In the genomic region with DNA sequence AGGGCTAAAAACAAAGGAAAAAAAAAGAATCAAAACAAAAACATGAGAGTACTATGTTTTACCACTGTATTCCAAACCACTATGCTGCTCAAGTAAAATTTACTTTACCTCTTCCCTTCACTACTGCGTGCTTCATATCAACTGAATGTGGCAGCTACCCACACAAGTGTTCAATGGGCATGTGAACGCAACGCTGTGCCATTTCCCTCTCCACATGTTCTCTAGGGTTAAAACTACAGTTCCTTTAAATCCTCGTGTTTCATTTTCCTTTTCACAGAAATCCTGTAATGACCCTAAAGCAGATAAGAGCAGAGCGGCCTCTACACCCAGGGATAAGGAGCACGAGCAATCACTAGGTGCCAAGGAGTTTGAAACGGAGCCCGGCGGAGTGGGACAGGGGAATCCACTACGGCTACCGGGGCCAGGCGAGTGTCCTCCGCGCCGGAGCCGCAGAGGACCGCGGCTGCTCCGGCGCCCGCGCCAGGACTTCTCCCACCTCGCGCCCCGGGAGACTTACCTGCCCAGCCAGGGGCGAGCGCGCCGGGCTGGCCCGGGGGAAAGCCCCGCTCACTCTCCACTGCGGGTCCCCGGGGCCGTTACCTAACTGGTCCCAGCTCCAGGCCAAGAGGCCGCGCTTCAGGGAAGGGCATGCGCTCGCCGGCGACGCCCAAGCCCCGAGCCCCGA, we compare ENCODE assay signal across 8 cellular contexts. TPM values are rescaled to one million over a fixed set of nuclear protein-coding genes. Genes with fewer than 3 reads are reported as not detected.
A peak's percentile ranks its signal among the peaks of the same experiment; 100 is the strongest.
DNase-seq lines count a peak whose midpoint lies in the region; ATAC-seq lines count a peak whose summit lies in the region.

No MANE protein-coding gene starts in this region.

- DNase-seq in DMS153 treated with DMSO at 0.1 percent for 48 hours (lab: John Stamatoyannopoulos, UW; ENCODE audit: unreplicated experiment) (peak; percentile 23), DMS153 (lab: John Stamatoyannopoulos, UW) (no peak), NCI-H526 treated with DMSO at 0.1 percent for 48 hours (lab: John Stamatoyannopoulos, UW) (peak; percentile 75), activated T-cell treated with anti-CD3 and anti-CD28 coated beads for 24 hours (ENCODE audit: low read depth) (peak; percentile 34), epithelial cell of prostate (ENCODE audit: low read depth, low spot score) (no peak), mucosa of gallbladder (ENCODE audit: low spot score) (peak; percentile 28)
- DNase-seq in stimulated activated effector memory CD8-positive, alpha-beta T cell treated with anti-CD3 and anti-CD28 coated beads, Interleukin-12 subunit alpha, Interleukin-12 subunit beta, amount 100 ng/mL, for 72 hours (ENCODE audit: low spot score in 2 of 2) = peak; percentile 36 to 83

- peaks cover 48% of the 10 kb centered on the region for H3K4me1 Mint-ChIP-seq in stimulated activated effector memory CD8-positive, alpha-beta T cell treated with anti-CD3 and anti-CD28 coated beads, Interleukin-12 subunit alpha, Interleukin-12 subunit beta, amount 100 ng/mL, for 72 hours

- peak overlapping the region; percentile 87 for H3K4me3 Mint-ChIP-seq in stimulated activated effector memory CD8-positive, alpha-beta T cell treated with anti-CD3 and anti-CD28 coated beads, Interleukin-12 subunit alpha, Interleukin-12 subunit beta, amount 100 ng/mL, for 72 hours

- H3K27ac ChIP-seq in epithelial cell of prostate = peak overlapping the region; percentile 91

- ATAC-seq in HG03064 (IDR thresholded peaks at IDR 0.05; ENCODE audit: low read depth, unreplicated experiment) = peak; percentile 3
- ATAC-seq in stimulated activated effector memory CD8-positive, alpha-beta T cell treated with anti-CD3 and anti-CD28 coated beads, Interleukin-12 subunit alpha, Interleukin-12 subunit beta, amount 100 ng/mL, for 72 hours = peak; percentile 1

- H3K27ac Mint-ChIP-seq in stimulated activated effector memory CD8-positive, alpha-beta T cell treated with anti-CD3 and anti-CD28 coated beads, Interleukin-12 subunit alpha, Interleukin-12 subunit beta, amount 100 ng/mL, for 72 hours = peak overlapping the region; percentile 99

- no peaks in the 10 kb centered on the region for H3K9me3 Mint-ChIP-seq in stimulated activated effector memory CD8-positive, alpha-beta T cell treated with anti-CD3 and anti-CD28 coated beads, Interleukin-12 subunit alpha, Interleukin-12 subunit beta, amount 100 ng/mL, for 72 hours

- H3K36me3 Mint-ChIP-seq in stimulated activated effector memory CD8-positive, alpha-beta T cell treated with anti-CD3 and anti-CD28 coated beads, Interleukin-12 subunit alpha, Interleukin-12 subunit beta, amount 100 ng/mL, for 72 hours = peaks cover 71% of the 10 kb centered on the region

RNA-seq across cellular contexts. Expression of a gene that starts 0.8 kb away (rescaled TPM):
- 52.7 TPM for total RNA-seq in mucosa of gallbladder

Comparison
In these comparisons a context has a peak if more than half of its experiments do, and no peak if none do; other contexts are left out.
1. DNase-seq: peak in DMS153 treated with DMSO at 0.1 percent for 48 hours (single experiment), NCI-H526 treated with DMSO at 0.1 percent for 48 hours (single experiment), activated T-cell treated with anti-CD3 and anti-CD28 coated beads for 24 hours (single experiment), mucosa of gallbladder (single experiment) and stimulated activated effector memory CD8-positive, alpha-beta T cell treated with anti-CD3 and anti-CD28 coated beads, Interleukin-12 subunit alpha, Interleukin-12 subunit beta, amount 100 ng/mL, for 72 hours (2 of 2); none in DMS153 (single experiment) and epithelial cell of prostate (single experiment).